Comparison of ENCODE assay signal across 33 cellular contexts in the genomic region with DNA sequence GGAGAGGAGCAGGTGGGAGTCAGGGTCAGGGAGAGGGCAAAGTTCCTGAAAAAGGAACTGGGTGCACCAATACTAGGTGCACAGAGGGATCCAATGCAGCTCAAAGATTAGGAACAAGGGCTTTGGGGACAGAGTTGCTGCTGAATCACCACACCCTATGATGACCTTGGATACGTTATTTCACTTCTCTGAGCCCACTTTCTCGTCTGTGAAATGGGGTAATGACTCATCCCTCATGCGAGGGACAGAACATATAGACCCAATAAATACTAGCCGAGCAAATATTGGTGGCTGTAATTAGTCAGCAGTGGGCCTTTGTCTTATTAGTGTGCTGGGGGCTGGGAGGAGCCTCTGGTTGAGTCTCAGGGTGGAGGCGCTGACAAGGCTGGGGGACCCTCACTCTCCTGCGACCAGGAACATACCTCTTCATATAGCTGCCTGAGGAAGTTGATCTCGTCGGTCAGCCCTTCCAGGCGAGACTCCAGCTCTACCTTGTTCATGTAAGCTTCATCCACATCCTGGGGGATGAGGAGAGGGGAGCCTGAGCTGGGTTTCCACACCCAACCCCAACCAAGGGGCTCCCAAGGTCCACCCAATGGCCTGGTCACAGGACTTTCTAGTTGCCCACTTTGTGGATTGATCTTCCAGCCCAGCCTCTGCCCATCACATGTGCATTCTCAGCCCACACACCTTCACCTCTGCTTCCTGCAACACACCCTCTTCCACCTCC. TPM values are rescaled to one million over a fixed set of nuclear protein-coding genes. Genes with fewer than 3 reads are reported as not detected.
DNase-seq lines count a peak whose midpoint lies in the region; ATAC-seq, FAIRE-seq and TF ChIP-seq lines count a peak whose summit lies in the region.
"Had no signal": no experiment of that assay in that cellular context is flagged by ENCODE, and none has a peak within 500 bp of the region (broad histone marks: within the 10 kb centered on the region; RNA-seq: fewer than 3 reads in every experiment).

No MANE protein-coding gene starts in this region.

- H3K27ac ChIP-seq in HepG2 (ENCODE audit: extremely low read length, insufficient read depth, low read length), result no peak overlapping the region
- no peak overlapping the region for H3K27ac ChIP-seq in right lobe of liver
- peak overlapping the region; percentile 92 for H3K27ac ChIP-seq in colonic mucosa
- H3K27ac ChIP-seq in muscle layer of duodenum (ENCODE audit: low read length), result peak overlapping the region; percentile 23
- H3K27ac ChIP-seq: heart right ventricle, sigmoid colon, vagina had no signal

- 84% methylated on average over 9 of the region's 9 CpGs for WGBS in HepG2 (ENCODE audit: low lambda C conversion rate)
- 75% methylated on average over 3 of the region's 9 CpGs for WGBS in right lobe of liver (ENCODE audit: insufficient coverage, low coverage, low lambda C conversion rate, missing lambda C conversion rate)

- no peak for ATAC-seq in HepG2
- ATAC-seq in right lobe of liver, result no peak
- no peak for ATAC-seq in omental fat pad (ENCODE audit: low FRiP score)
- ATAC-seq: GM23338; heart right ventricle; natural killer cell treated with Interleukin-12 subunit alpha and Interleukin-12 subunit beta and Interleukin-15 and Interleukin-18, amount 100 ng/mL, for 72 hours had no signal

- H3K27me3 Mint-ChIP-seq in type B pancreatic cell, result peaks cover 3% of the 10 kb centered on the region
- H3K27me3 Mint-ChIP-seq: activated naive CD8-positive, alpha-beta T cell treated with anti-CD3 and anti-CD28 coated beads for 36 hours had no signal

- H3K27ac Mint-ChIP-seq in type B pancreatic cell, result peak overlapping the region; percentile 78
- H3K27ac Mint-ChIP-seq: activated naive CD8-positive, alpha-beta T cell treated with anti-CD3 and anti-CD28 coated beads for 36 hours; activated T-helper 2 cell treated with anti-CD3 and anti-CD28 coated beads, Interferon-gamma antibody, Interleukin-2, Interleukin-4, amounts not matched to agents 10 μg/mL and 5 μg/mL and 100 μg/mL, durations not matched to agents 14 hours and 24 hours and 36 hours; GM23338; memory B cell; natural killer cell treated with Interleukin-12 subunit alpha and Interleukin-12 subunit beta and Interleukin-15 and Interleukin-18, amount 100 ng/mL, for 72 hours; T-helper 2 cell treated with Interferon-gamma antibody and Interleukin-4, amounts not matched to agents 5 μg/mL and 100 μg/mL, for 36 hours had no signal

- H3K36me3 ChIP-seq in HepG2 (replicated peaks in 1 of 2; ENCODE audit: control insufficient read depth in 1 of 2, insufficient read depth in 2 of 2, low read length in 2 of 2), result peaks cover 21 to 54% of the 10 kb centered on the region in 2 experiments
- peaks cover 0 to 44% (median 30%) of the 10 kb centered on the region in 4 donors for H3K36me3 ChIP-seq in right lobe of liver
- H3K36me3 ChIP-seq in colonic mucosa, result no peaks in the 10 kb centered on the region
- H3K36me3 ChIP-seq in muscle layer of duodenum (ENCODE audit: control insufficient read depth in 1 of 2, insufficient read depth in 2 of 2, low read length in 2 of 2), result peaks cover 0 to 14% of the 10 kb centered on the region in 2 donors
- H3K36me3 ChIP-seq in MG63, result no peaks in the 10 kb centered on the region
- H3K36me3 ChIP-seq: vagina had no signal

- H3K9me3 ChIP-seq in HepG2 (ENCODE audit: low read length) (no peaks in the 10 kb centered on the region), right lobe of liver (no peaks in the 10 kb centered on the region), colonic mucosa (no peaks in the 10 kb centered on the region), muscle layer of duodenum (ENCODE audit: control insufficient read depth in 1 of 2, low read length in 2 of 2) (no peaks in the 10 kb centered on the region), MG63 (no peaks in the 10 kb centered on the region)
- H3K9me3 ChIP-seq: heart right ventricle, sigmoid colon, vagina had no signal

- H3K4me1 ChIP-seq in HepG2 (ENCODE audit: insufficient read depth, low read length) (peaks cover 68% of the 10 kb centered on the region), right lobe of liver (peaks cover 0 to 8% (median 4%) of the 10 kb centered on the region in 4 donors), colonic mucosa (peaks cover 6% of the 10 kb centered on the region), muscle layer of duodenum (ENCODE audit: control insufficient read depth in 1 of 2, insufficient read depth in 2 of 2, low read length in 2 of 2) (peaks cover 0 to 4% of the 10 kb centered on the region in 2 donors)

- peak overlapping the region; percentile 86 for H3K4me3 Mint-ChIP-seq in type B pancreatic cell
- H3K4me3 Mint-ChIP-seq: activated naive CD8-positive, alpha-beta T cell treated with anti-CD3 and anti-CD28 coated beads for 36 hours; GM23338; memory B cell; natural killer cell treated with Interleukin-12 subunit alpha and Interleukin-12 subunit beta and Interleukin-15 and Interleukin-18, amount 100 ng/mL, for 72 hours; T-helper 2 cell treated with Interferon-gamma antibody and Interleukin-4, amounts not matched to agents 5 μg/mL and 100 μg/mL, for 36 hours had no signal

- no peak for FAIRE-seq in HepG2 (lab: Jason Lieb, UNC)
- FAIRE-seq: GM12891 had no signal

- peaks cover 68% of the 10 kb centered on the region for H4K20me1 ChIP-seq in HepG2 (ENCODE audit: insufficient read depth, low read length)

- H3K9ac ChIP-seq in HepG2 (ENCODE audit: insufficient read depth, low read depth, low read length), result no peak overlapping the region
- H3K9ac ChIP-seq in colonic mucosa (ENCODE audit: low read depth in 2 of 2, low read length in 2 of 2), result peak overlapping the region in 1 of 2 donors; percentile 63

- in situ Hi-C loops in HepG2 (cut with HindIII; ENCODE audit: extremely low pct_ligation_motif_present, low pct_unique_long_range_greater_than_20kb), result no loop called here

- TF ChIP-seq RAD21 in HepG2 (CRISPR knock-in tag; IDR thresholded peaks at IDR 0.05), result no peak

- no peak overlapping the region for H2AFZ ChIP-seq in HepG2 (ENCODE audit: low read length)
- H2AFZ ChIP-seq: GM23338 had no signal

- H3K9me3 Mint-ChIP-seq in type B pancreatic cell, result no peaks in the 10 kb centered on the region
- H3K9me3 Mint-ChIP-seq: activated naive CD8-positive, alpha-beta T cell treated with anti-CD3 and anti-CD28 coated beads for 36 hours; activated T-helper 2 cell treated with anti-CD3 and anti-CD28 coated beads, Interferon-gamma antibody, Interleukin-2, Interleukin-4, amounts not matched to agents 10 μg/mL and 5 μg/mL and 100 μg/mL, durations not matched to agents 14 hours and 24 hours and 36 hours; GM23338; memory B cell; natural killer cell treated with Interleukin-12 subunit alpha and Interleukin-12 subunit beta and Interleukin-15 and Interleukin-18, amount 100 ng/mL, for 72 hours; T-helper 2 cell treated with Interferon-gamma antibody and Interleukin-4, amounts not matched to agents 5 μg/mL and 100 μg/mL, for 36 hours had no signal

- intact Hi-C loops in HepG2 (cut with micrococcal nuclease; ENCODE audit: unreplicated experiment) (no loop called here), right lobe of liver (cut with DNase I) (no loop called here), colonic mucosa (cut with DNase I) (no loop called here)

- H3K4me1 Mint-ChIP-seq in type B pancreatic cell (ENCODE audit: unreplicated experiment), result peaks cover 12% of the 10 kb centered on the region

- POLR2A ChIA-PET in HepG2 (lab: Yijun Ruan, JAX), result interaction anchor here (0.9 to 18.0 kb wide), 4 partner anchors 15 to 106 kb away, joined by 3 to 437 read pairs (median 34); a partner anchor contains a TSS

- H3K4me3 ChIP-seq in HepG2 (replicated peaks in 1 of 3; ENCODE audit: insufficient read depth in 1 of 3, low read depth in 2 of 3, low read length in 3 of 3) (0 out of 6 replicates have a peak overlapping the region, but pooled peaks of 1 of the 3 experiments have one; percentile 3), right lobe of liver (no peak overlapping the region), colonic mucosa (peak overlapping the region; percentile 3), muscle layer of duodenum (ENCODE audit: low read depth in 1 of 2, low read length in 2 of 2) (no peak overlapping the region), MG63 (no peak overlapping the region)
- H3K4me3 ChIP-seq: GM23338, heart right ventricle, sigmoid colon, vagina had no signal

- TF ChIP-seq POLR2A in HepG2 (IDR thresholded peaks at IDR 0.05; ENCODE audit: insufficient read depth in 1 of 2, low read depth in 2 of 2, low read length in 2 of 2) (no peak; a peak in 1 of 4 replicates), right lobe of liver (IDR thresholded peaks at IDR 0.05) (no peak)

- H3K4me2 ChIP-seq in HepG2 (ENCODE audit: low read depth, low read length), result peak overlapping the region; percentile 16; the same call in 1 of the 2 replicates
- H3K4me2 ChIP-seq: GM23338 had no signal

- no peaks in the 10 kb centered on the region; a peak in 1 of 5 replicates for H3K27me3 ChIP-seq in HepG2 (ENCODE audit: control insufficient read depth in 1 of 2, insufficient read depth in 2 of 2, low read length in 2 of 2)
- H3K27me3 ChIP-seq in right lobe of liver, result no peaks in the 10 kb centered on the region
- no peaks in the 10 kb centered on the region for H3K27me3 ChIP-seq in colonic mucosa
- no peaks in the 10 kb centered on the region for H3K27me3 ChIP-seq in muscle layer of duodenum (ENCODE audit: low read depth, low read length)
- no peaks in the 10 kb centered on the region for H3K27me3 ChIP-seq in MG63
- H3K27me3 ChIP-seq: sigmoid colon, vagina had no signal

- peaks cover 23% of the 10 kb centered on the region for H3K36me3 Mint-ChIP-seq in type B pancreatic cell
- H3K36me3 Mint-ChIP-seq: activated naive CD8-positive, alpha-beta T cell treated with anti-CD3 and anti-CD28 coated beads for 36 hours; memory B cell; natural killer cell treated with Interleukin-12 subunit alpha and Interleukin-12 subunit beta and Interleukin-15 and Interleukin-18, amount 100 ng/mL, for 72 hours had no signal

- peaks cover 47% of the 10 kb centered on the region for H3K79me2 ChIP-seq in HepG2 (ENCODE audit: insufficient read depth, low read length)

- TF ChIP-seq EP300 in HepG2 (IDR thresholded peaks at IDR 0.05; ENCODE audit: low read depth in 2 of 2, low read length in 2 of 2), result no peak
- TF ChIP-seq EP300 in HepG2 (CRISPR knock-in tag; IDR thresholded peaks at IDR 0.05; ENCODE audit: borderline replicate concordance), result no peak

- BruUV-seq in HepG2 (replicated peaks; lab: Mats Ljungman, UMichigan), result no TSS peak

- CTCF ChIA-PET in HepG2 (lab: Yijun Ruan, JAX; ENCODE audit: low intra/inter-chr PET ratio, low total read pairs), result no interaction called here

- TF ChIP-seq CTCF in HepG2 (CRISPR knock-in tag; IDR thresholded peaks at IDR 0.05) (no peak), right lobe of liver (IDR thresholded peaks at IDR 0.05) (no peak), colonic mucosa (IDR thresholded peaks at IDR 0.05) (no peak), type B pancreatic cell (conservative IDR thresholded peaks at IDR 0.05) (no peak), omental fat pad (IDR thresholded peaks at IDR 0.05) (no peak)

- DNase-seq in HepG2 (ENCODE audit: low spot score), result no peak
- no peak for DNase-seq in right lobe of liver
- DNase-seq in colonic mucosa, result no peak
- DNase-seq in type B pancreatic cell (ENCODE audit: extremely low spot score, unreplicated experiment), result no peak
- DNase-seq in MG63, result no peak
- DNase-seq in omental fat pad (ENCODE audit: low spot score), result no peak
- no peak for DNase-seq in HPDE6-E6E7 (ENCODE audit: extremely low spot score)
- DNase-seq: activated CD4-positive, alpha-beta T cell treated with anti-CD3 and anti-CD28 coated beads, Interleukin-2, amount 50 U/mL, for 48 hours; activated CD4-positive, CD25-positive, alpha-beta regulatory T cell; activated naive CD8-positive, alpha-beta T cell treated with anti-CD3 and anti-CD28 coated beads for 36 hours; COR-L47; effector CD8-positive, alpha-beta T cell; erythroblast; heart right ventricle; Karpas-422; NCI-H1048; NCI-H1930; NCI-H526; RPMI8226; sigmoid colon; stimulated activated CD8-positive, alpha-beta memory T cell treated with anti-CD3 and anti-CD28 coated beads, Interleukin-4, amount 100 ng/mL, for 48 hours had no signal

RNA-seq across cellular contexts. Expression of a gene that starts 4.5 kb away (rescaled TPM):
- total RNA-seq in HepG2 (2016; rRNA removed; fragmentation: Illumina TruSeq; extraction: Trizol), result 718 and 837 TPM in 2 replicates
- 191 and 201 TPM in 2 replicates for total RNA-seq in HepG2 (2016; cell fraction: cytosol; rRNA removed; fragmentation: Illumina TruSeq; extraction: Trizol; ENCODE audit: low read depth)
- total RNA-seq in HepG2 (2016; cell fraction: insoluble cytoplasmic fraction; rRNA removed; fragmentation: Illumina TruSeq; extraction: Trizol), result 754 and 767 TPM in 2 replicates
- 220 and 222 TPM in 2 replicates for total RNA-seq in HepG2 (2016; cell fraction: membrane; rRNA removed; fragmentation: Illumina TruSeq; extraction: Trizol)
- total RNA-seq in HepG2 (2016; cell fraction: nucleus; rRNA removed; fragmentation: Illumina TruSeq; extraction: Trizol), result 354 and 362 TPM in 2 replicates
- 491 and 498 TPM in 2 replicates for polyA plus RNA-seq in HepG2 (2011; rRNA removed)
- polyA plus RNA-seq in HepG2 (2011; cell fraction: cytosol; rRNA removed), result 564 and 714 TPM in 2 replicates
- polyA plus RNA-seq in HepG2 (2011; cell fraction: nucleus; rRNA removed), result 285 and 288 TPM in 2 replicates
- 358 and 436 TPM in 2 replicates for polyA plus RNA-seq in HepG2 (2012)
- 216 and 219 TPM in 2 replicates for polyA plus RNA-seq in HepG2 (2016; cell fraction: cytosol; fragmentation: Illumina TruSeq; extraction: Trizol; ENCODE audit: low read depth)
- 863 and 1,042 TPM in 2 replicates for polyA plus RNA-seq in HepG2 (2016; cell fraction: insoluble cytoplasmic fraction; fragmentation: Illumina TruSeq; extraction: Trizol; ENCODE audit: low read depth)
- 217 and 232 TPM in 2 replicates for polyA plus RNA-seq in HepG2 (2016; cell fraction: membrane; fragmentation: Illumina TruSeq; extraction: Trizol; ENCODE audit: low read depth)
- 558 and 582 TPM in 2 replicates for polyA plus RNA-seq in HepG2 (2016; cell fraction: nucleus; fragmentation: Illumina TruSeq; extraction: Trizol; ENCODE audit: insufficient read depth, low read depth)
- 716 and 1,092 TPM in 2 replicates for polyA minus RNA-seq in HepG2 (2011; rRNA and poly(A)+ RNA removed; ENCODE audit: low replicate concordance)
- polyA minus RNA-seq in HepG2 (2011; cell fraction: cytosol; rRNA and poly(A)+ RNA removed), result 354 and 438 TPM in 2 replicates
- polyA minus RNA-seq in HepG2 (2011; cell fraction: nucleus; rRNA and poly(A)+ RNA removed), result 198 and 204 TPM in 2 replicates
- 1,000 to 10,000 TPM in 1 of 6 experiments, 100 to 1,000 TPM in 5; 149 to 1,003 (median 436) TPM for total RNA-seq in right lobe of liver
- total RNA-seq in colonic mucosa, result 1,000 to 10,000 TPM; 4,207 to 4,597 TPM
- 768 and 2,227 TPM in 2 replicates for total RNA-seq in type B pancreatic cell (ENCODE audit: low replicate concordance)
- 39.2 and 44.4 TPM in 2 replicates for total RNA-seq in MG63 (2014; rRNA removed; shearing (Covaris generic); ENCODE audit: low replicate concordance)
- 1,000 to 10,000 TPM in 1 of 4 donors, 100 to 1,000 TPM in 2, 10 to 100 TPM in 1; 92.8 to 1,088 (median 251) TPM for total RNA-seq in omental fat pad

RNA-seq across cellular contexts. Expression of a gene that starts 48.6 kb away (rescaled TPM):
- 618 and 762 TPM in 2 replicates for total RNA-seq in HepG2 (2016; rRNA removed; fragmentation: Illumina TruSeq; extraction: Trizol)
- 344 and 369 TPM in 2 replicates for total RNA-seq in HepG2 (2016; cell fraction: cytosol; rRNA removed; fragmentation: Illumina TruSeq; extraction: Trizol; ENCODE audit: low read depth)
- total RNA-seq in HepG2 (2016; cell fraction: insoluble cytoplasmic fraction; rRNA removed; fragmentation: Illumina TruSeq; extraction: Trizol), result 631 and 704 TPM in 2 replicates
- total RNA-seq in HepG2 (2016; cell fraction: membrane; rRNA removed; fragmentation: Illumina TruSeq; extraction: Trizol), result 289 and 321 TPM in 2 replicates
- 291 and 298 TPM in 2 replicates for total RNA-seq in HepG2 (2016; cell fraction: nucleus; rRNA removed; fragmentation: Illumina TruSeq; extraction: Trizol)
- polyA plus RNA-seq in HepG2 (2011; rRNA removed), result 433 and 436 TPM in 2 replicates
- polyA plus RNA-seq in HepG2 (2011; cell fraction: cytosol; rRNA removed), result 543 and 742 TPM in 2 replicates
- polyA plus RNA-seq in HepG2 (2011; cell fraction: nucleus; rRNA removed), result 328 and 341 TPM in 2 replicates
- 356 and 426 TPM in 2 replicates for polyA plus RNA-seq in HepG2 (2012)
- polyA plus RNA-seq in HepG2 (2016; cell fraction: cytosol; fragmentation: Illumina TruSeq; extraction: Trizol; ENCODE audit: low read depth), result 354 and 399 TPM in 2 replicates
- polyA plus RNA-seq in HepG2 (2016; cell fraction: insoluble cytoplasmic fraction; fragmentation: Illumina TruSeq; extraction: Trizol; ENCODE audit: low read depth), result 703 and 776 TPM in 2 replicates
- 250 and 261 TPM in 2 replicates for polyA plus RNA-seq in HepG2 (2016; cell fraction: membrane; fragmentation: Illumina TruSeq; extraction: Trizol; ENCODE audit: low read depth)
- polyA plus RNA-seq in HepG2 (2016; cell fraction: nucleus; fragmentation: Illumina TruSeq; extraction: Trizol; ENCODE audit: insufficient read depth, low read depth), result 432 and 466 TPM in 2 replicates
- 346 and 697 TPM in 2 replicates for polyA minus RNA-seq in HepG2 (2011; rRNA and poly(A)+ RNA removed; ENCODE audit: low replicate concordance)
- polyA minus RNA-seq in HepG2 (2011; cell fraction: cytosol; rRNA and poly(A)+ RNA removed), result 294 and 350 TPM in 2 replicates
- 138 and 164 TPM in 2 replicates for polyA minus RNA-seq in HepG2 (2011; cell fraction: nucleus; rRNA and poly(A)+ RNA removed)
- total RNA-seq in right lobe of liver, result 1,000 to 10,000 TPM in 2 of 6 experiments, 100 to 1,000 TPM in 4; 148 to 1,377 (median 478) TPM
- 1,000 to 10,000 TPM; 1,068 to 1,487 TPM for total RNA-seq in colonic mucosa
- 480 and 1,293 TPM in 2 replicates for total RNA-seq in type B pancreatic cell (ENCODE audit: low replicate concordance)
- 104 and 136 TPM in 2 replicates for total RNA-seq in MG63 (2014; rRNA removed; shearing (Covaris generic); ENCODE audit: low replicate concordance)
- total RNA-seq in omental fat pad, result 1,000 to 10,000 TPM in 1 of 4 donors, 100 to 1,000 TPM in 2, 10 to 100 TPM in 1; 12.1 to 2,005 (median 376) TPM

RNA-seq across cellular contexts. Expression of a gene that starts 51.5 kb away (rescaled TPM):
- not detected in 2 replicates for total RNA-seq in HepG2 (2016; rRNA removed; fragmentation: Illumina TruSeq; extraction: Trizol)
- total RNA-seq in HepG2 (2016; cell fraction: cytosol; rRNA removed; fragmentation: Illumina TruSeq; extraction: Trizol; ENCODE audit: low read depth), result not detected in 2 replicates
- total RNA-seq in HepG2 (2016; cell fraction: insoluble cytoplasmic fraction; rRNA removed; fragmentation: Illumina TruSeq; extraction: Trizol), result not detected in 2 replicates
- not detected in 2 replicates for total RNA-seq in HepG2 (2016; cell fraction: membrane; rRNA removed; fragmentation: Illumina TruSeq; extraction: Trizol)
- not detected in 2 replicates for total RNA-seq in HepG2 (2016; cell fraction: nucleus; rRNA removed; fragmentation: Illumina TruSeq; extraction: Trizol)
- polyA plus RNA-seq in HepG2 (2011; rRNA removed), result not detected in 2 replicates
- polyA plus RNA-seq in HepG2 (2011; cell fraction: cytosol; rRNA removed), result not detected in 2 replicates
- polyA plus RNA-seq in HepG2 (2011; cell fraction: nucleus; rRNA removed), result not detected in 2 replicates
- not detected in 2 replicates for polyA plus RNA-seq in HepG2 (2012)
- polyA plus RNA-seq in HepG2 (2016; cell fraction: cytosol; fragmentation: Illumina TruSeq; extraction: Trizol; ENCODE audit: low read depth), result not detected in 2 replicates
- polyA plus RNA-seq in HepG2 (2016; cell fraction: insoluble cytoplasmic fraction; fragmentation: Illumina TruSeq; extraction: Trizol; ENCODE audit: low read depth), result not detected in 2 replicates
- polyA plus RNA-seq in HepG2 (2016; cell fraction: membrane; fragmentation: Illumina TruSeq; extraction: Trizol; ENCODE audit: low read depth), result not detected in 2 replicates
- polyA plus RNA-seq in HepG2 (2016; cell fraction: nucleus; fragmentation: Illumina TruSeq; extraction: Trizol; ENCODE audit: insufficient read depth, low read depth), result not detected in 2 replicates
- polyA minus RNA-seq in HepG2 (2011; rRNA and poly(A)+ RNA removed; ENCODE audit: low replicate concordance), result 0.05 TPM in 1 of 2 replicates, not detected in the other
- polyA minus RNA-seq in HepG2 (2011; cell fraction: cytosol; rRNA and poly(A)+ RNA removed), result not detected in 2 replicates
- polyA minus RNA-seq in HepG2 (2011; cell fraction: nucleus; rRNA and poly(A)+ RNA removed), result not detected in 2 replicates
- not detected for total RNA-seq in right lobe of liver
- total RNA-seq in colonic mucosa, result not detected
- total RNA-seq in type B pancreatic cell (ENCODE audit: low replicate concordance), result 14.7 and 29.1 TPM in 2 replicates
- total RNA-seq in MG63 (2014; rRNA removed; shearing (Covaris generic); ENCODE audit: low replicate concordance), result not detected in 2 replicates
- 1 to 10 TPM in 1 of 4 donors, not detected in 3; 1.9 TPM for total RNA-seq in omental fat pad
- total RNA-seq: activated naive CD8-positive, alpha-beta T cell treated with anti-CD3 and anti-CD28 coated beads for 36 hours; activated T-helper 2 cell treated with anti-CD3 and anti-CD28 coated beads, Interferon-gamma antibody, Interleukin-2, Interleukin-4, amounts not matched to agents 10 μg/mL and 5 μg/mL and 100 μg/mL, durations not matched to agents 14 hours and 24 hours and 36 hours; cerebellum; fibroblast of villous mesenchyme; GM23338; heart right ventricle; natural killer cell treated with Interleukin-12 subunit alpha and Interleukin-12 subunit beta and Interleukin-15 and Interleukin-18, amount 100 ng/mL, for 72 hours; sigmoid colon; subcutaneous adipose tissue had no signal
- polyA plus RNA-seq: BJ, GM23338 had no signal

Comparison
In these comparisons a context has a peak if more than half of its experiments do, and no peak if none do; other contexts are left out.
1. H3K27ac ChIP-seq: peak in colonic mucosa (single experiment) and muscle layer of duodenum (single experiment); none in HepG2 (single experiment) and right lobe of liver (0 of 3).